8 cellular contexts compared by ENCODE assay signal in genomic region chr1:184035719-184036516, GRCh38. TPM values are rescaled to one million over a fixed set of nuclear protein-coding genes. Genes with fewer than 3 reads are reported as not detected.
DNase-seq lines count a peak whose midpoint lies in the region; ATAC-seq and TF ChIP-seq lines count a peak whose summit lies in the region.

No MANE protein-coding gene starts in this region.

- H3K36me3 Mint-ChIP-seq in activated naive CD4-positive, alpha-beta T cell treated with anti-CD3 and anti-CD28 coated beads for 36 hours (ENCODE audit: low read depth): no peaks in the 10 kb centered on the region

- peak overlapping the region in 2 of 3 donors; percentile 75 to 81 for H3K27ac ChIP-seq in thyroid gland

- ATAC-seq in omental fat pad (ENCODE audit: low FRiP score) (no peak), GM21619 (IDR thresholded peaks at IDR 0.05; ENCODE audit: unreplicated experiment) (no peak)

- H3K27me3 ChIP-seq in thyroid gland: no peaks in the 10 kb centered on the region

- in situ Hi-C loops in astrocyte of the spinal cord (cut with HindIII; ENCODE audit: low sequenced_read_pairs): no loop called here

- H3K9me3 ChIP-seq in thyroid gland: no peaks in the 10 kb centered on the region

- H3K9me3 Mint-ChIP-seq in activated naive CD4-positive, alpha-beta T cell treated with anti-CD3 and anti-CD28 coated beads for 36 hours: no peaks in the 10 kb centered on the region

- intact Hi-C loops in activated naive CD4-positive, alpha-beta T cell treated with anti-CD3 and anti-CD28 coated beads for 36 hours (cut with micrococcal nuclease): loop anchor here (2.0 to 10.0 kb wide), 5 partner anchors 193 to 1121 kb away; partner anchors contain the start of genes SWT1 and TRMT1L
- intact Hi-C loops in lower leg skin (cut with DNase I; ENCODE audit: low total_unique reads) (no loop called here), thyroid gland (cut with DNase I) (no loop called here)

- no peak for TF ChIP-seq POLR2A in lower leg skin (IDR thresholded peaks at IDR 0.05)
- no peak for TF ChIP-seq POLR2A in thyroid gland (IDR thresholded peaks at IDR 0.05)

- CTCF ChIA-PET in activated naive CD4-positive, alpha-beta T cell treated with anti-CD3 and anti-CD28 coated beads for 36 hours (lab: Charles Lee): no interaction called here

- no peak overlapping the region for H3K27ac Mint-ChIP-seq in activated naive CD4-positive, alpha-beta T cell treated with anti-CD3 and anti-CD28 coated beads for 36 hours

- H3K4me1 Mint-ChIP-seq in activated naive CD4-positive, alpha-beta T cell treated with anti-CD3 and anti-CD28 coated beads for 36 hours (ENCODE audit: low read depth): peaks cover 15% of the 10 kb centered on the region

- peak overlapping the region; percentile 49 for H3K4me3 ChIP-seq in astrocyte of the spinal cord (ENCODE audit: low read depth, low read length)
- H3K4me3 ChIP-seq in lower leg skin (ENCODE audit: low read depth, poor library complexity, severe bottlenecking): peak overlapping the region; percentile 57
- peak overlapping the region in 1 of 3 donors; percentile 64 for H3K4me3 ChIP-seq in thyroid gland (replicated peaks in 1 of 3)

- H3K4me3 Mint-ChIP-seq in activated naive CD4-positive, alpha-beta T cell treated with anti-CD3 and anti-CD28 coated beads for 36 hours: peak overlapping the region; percentile 58

- WGBS in lower leg skin, 2 donors: 27 to 34% methylated on average over 27 to 31 of the region's 31 CpGs
- WGBS in thyroid gland, 2 donors: 22 to 23% methylated on average over 31 of the region's 31 CpGs

- no peaks in the 10 kb centered on the region for H3K36me3 ChIP-seq in thyroid gland

- H3K27me3 Mint-ChIP-seq in activated naive CD4-positive, alpha-beta T cell treated with anti-CD3 and anti-CD28 coated beads for 36 hours (ENCODE audit: low read depth): peaks cover 70% of the 10 kb centered on the region

- peaks cover 0 to 4% of the 10 kb centered on the region in 2 donors for H3K4me1 ChIP-seq in thyroid gland

- TF ChIP-seq CTCF in astrocyte of the spinal cord (IDR thresholded peaks at IDR 0.05; ENCODE audit: low read depth, low read length) (no peak), lower leg skin (IDR thresholded peaks at IDR 0.05) (no peak), thyroid gland (IDR thresholded peaks at IDR 0.05) (peak in 1 of 6 experiments; percentile 24), omental fat pad (IDR thresholded peaks at IDR 0.05) (no peak)

- DNase-seq in activated naive CD4-positive, alpha-beta T cell treated with anti-CD3 and anti-CD28 coated beads for 36 hours: no peak
- no peak for DNase-seq in activated naive CD4-positive, alpha-beta T cell (lab: John Stamatoyannopoulos, UW)
- DNase-seq in astrocyte of the spinal cord (ENCODE audit: low read depth, low spot score) (no peak), lower leg skin (ENCODE audit: low spot score in 2 of 2) (no peak), thyroid gland (no peak), omental fat pad (ENCODE audit: low spot score) (no peak), iPS-NIHi11 (ENCODE audit: low spot score) (no peak)

RNA-seq across cellular contexts. Expression of gene COLGALT2, which starts 1.6 kb away (rescaled TPM):
- 1 to 10 TPM; 1.2 to 1.4 TPM for total RNA-seq in activated naive CD4-positive, alpha-beta T cell treated with anti-CD3 and anti-CD28 coated beads for 36 hours
- total RNA-seq in lower leg skin: under 1 TPM; 0.08 to 0.65 (median 0.18) TPM
- 1 to 10 TPM; 2.6 to 8.3 (median 5.4) TPM for total RNA-seq in thyroid gland
- 1 to 10 TPM in 3 of 4 donors, under 1 TPM in 1; 0.72 to 6.1 (median 1.7) TPM for total RNA-seq in omental fat pad

RNA-seq across cellular contexts. Expression of gene TSEN15, which starts 15.6 kb away (rescaled TPM):
- total RNA-seq in activated naive CD4-positive, alpha-beta T cell treated with anti-CD3 and anti-CD28 coated beads for 36 hours: 10 to 100 TPM; 52.6 to 57.6 TPM
- 10 to 100 TPM in 3 of 4 donors, 1 to 10 TPM in 1; 6.8 to 35.9 (median 12.8) TPM for total RNA-seq in lower leg skin
- 10 to 100 TPM; 45.8 to 63.3 (median 60.1) TPM for total RNA-seq in thyroid gland
- total RNA-seq in omental fat pad: 10 to 100 TPM; 16.2 to 29.0 (median 23.8) TPM
